Comparison of ENCODE assay signal across 9 cellular contexts in the genomic region with DNA sequence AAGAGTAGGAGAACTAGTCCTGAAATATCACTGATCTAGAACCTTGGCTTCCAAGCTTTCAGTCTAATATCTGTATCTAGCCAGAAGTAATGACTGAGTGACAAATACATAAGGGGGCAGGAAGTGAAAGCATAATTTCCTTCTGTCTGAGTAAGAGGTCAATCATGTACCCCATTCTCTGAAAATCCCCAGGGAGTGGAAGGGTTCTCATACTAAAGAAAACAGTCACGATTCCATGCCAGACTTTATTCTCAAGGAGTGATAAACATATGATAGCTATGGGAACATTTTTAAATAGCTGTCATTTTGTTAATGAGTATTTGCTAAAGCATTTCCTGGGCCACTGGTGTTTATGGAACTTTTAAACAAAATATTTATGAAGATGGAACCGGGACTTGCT.
DNase-seq lines count a peak whose midpoint lies in the region; ATAC-seq, FAIRE-seq and TF ChIP-seq lines count a peak whose summit lies in the region.
"Had no signal": no experiment of that assay in that cellular context is flagged by ENCODE, and none has a peak within 500 bp of the region (broad histone marks: within the 10 kb centered on the region; RNA-seq: fewer than 3 reads in every experiment).

No MANE protein-coding gene starts in this region.

- H3K27me3 ChIP-seq in liver (ENCODE audit: control insufficient read depth in 4 of 4, insufficient read depth in 4 of 4, low read length in 3 of 4) (no peaks in the 10 kb centered on the region), HepG2 (ENCODE audit: control insufficient read depth in 1 of 2, insufficient read depth in 2 of 2, low read length in 2 of 2) (no peaks in the 10 kb centered on the region), PC-3 (ENCODE audit: low read length) (no peaks in the 10 kb centered on the region), tibial artery (no peaks in the 10 kb centered on the region), MG63 (no peaks in the 10 kb centered on the region), testis (no peaks in the 10 kb centered on the region)
- H3K27me3 ChIP-seq: BLaER1 had no signal

- H3F3A ChIP-seq in PC-3 (ENCODE audit: low read length, unreplicated experiment): no peaks in the 10 kb centered on the region

- H3K9me3 ChIP-seq in liver (ENCODE audit: control insufficient read depth in 4 of 4, low read length in 3 of 4) (no peaks in the 10 kb centered on the region), HepG2 (ENCODE audit: low read length) (no peaks in the 10 kb centered on the region), PC-3 (ENCODE audit: low read length) (no peaks in the 10 kb centered on the region), tibial artery (no peaks in the 10 kb centered on the region), MG63 (no peaks in the 10 kb centered on the region), testis (no peaks in the 10 kb centered on the region)
- H3K9me3 ChIP-seq: BLaER1 had no signal

- CTCF ChIA-PET in HepG2 (lab: Yijun Ruan, JAX; ENCODE audit: low intra/inter-chr PET ratio, low total read pairs) (no interaction called here), PC-3 (lab: Charles Lee) (no interaction called here)

- TF ChIP-seq CTCF in liver (IDR thresholded peaks at IDR 0.05; ENCODE audit: low read depth, low read length, missing input control) (no peak), HepG2 (CRISPR knock-in tag; IDR thresholded peaks at IDR 0.05) (no peak), PC-3 (conservative IDR thresholded peaks at IDR 0.05; ENCODE audit: low read depth, low read length) (no peak), tibial artery (IDR thresholded peaks at IDR 0.05) (no peak), lower leg skin (IDR thresholded peaks at IDR 0.05) (no peak), testis (IDR thresholded peaks at IDR 0.05) (no peak)

- H3K9ac ChIP-seq in liver (ENCODE audit: low read depth in 1 of 2, low read length in 2 of 2) (no peak overlapping the region), HepG2 (ENCODE audit: insufficient read depth, low read depth, low read length) (no peak overlapping the region), PC-3 (ENCODE audit: low read length) (peak overlapping the region; percentile 53)
- H3K9ac ChIP-seq: BLaER1 had no signal

- POLR2A ChIA-PET in HepG2 (lab: Yijun Ruan, JAX): no interaction called here
- POLR2A ChIA-PET in PC-3 (lab: Charles Lee; ENCODE audit: unreplicated experiment): no interaction called here

- intact Hi-C loops in HepG2 (cut with micrococcal nuclease; ENCODE audit: unreplicated experiment): loop anchor here (10.0 kb wide), 1 partner anchor 431 kb away; no protein-coding TSS in a partner anchor
- intact Hi-C loops in PC-3 (cut with micrococcal nuclease): no loop called here
- intact Hi-C loops in tibial artery (cut with DNase I; ENCODE audit: low total_unique reads): no loop called here
- intact Hi-C loops in lower leg skin (cut with DNase I; ENCODE audit: low total_unique reads): no loop called here
- intact Hi-C loops in testis (cut with DNase I; ENCODE audit: low total_unique reads): no loop called here

- no peak for TF ChIP-seq POLR2A in HepG2 (IDR thresholded peaks at IDR 0.05; ENCODE audit: insufficient read depth in 1 of 2, low read depth in 2 of 2, low read length in 2 of 2)
- no peak for TF ChIP-seq POLR2A in lower leg skin (IDR thresholded peaks at IDR 0.05)
- TF ChIP-seq POLR2A in testis (IDR thresholded peaks at IDR 0.05): no peak

- H2AFZ ChIP-seq in HepG2 (ENCODE audit: low read length) (no peak overlapping the region), PC-3 (ENCODE audit: low read length) (no peak overlapping the region)

- H3K4me1 ChIP-seq in liver (ENCODE audit: control insufficient read depth in 4 of 4, insufficient read depth in 4 of 4, low read length in 3 of 4) (peaks cover 0 to 5% (median 1%) of the 10 kb centered on the region in 4 donors), HepG2 (ENCODE audit: insufficient read depth, low read length) (no peaks in the 10 kb centered on the region), PC-3 (ENCODE audit: insufficient read depth, low read length) (peaks cover 61% of the 10 kb centered on the region), tibial artery (peaks cover 0 to 91% (median 4%) of the 10 kb centered on the region in 4 donors), testis (no peaks in the 10 kb centered on the region)
- H3K4me1 ChIP-seq: BLaER1 had no signal

- TF ChIP-seq EP300 in HepG2 (IDR thresholded peaks at IDR 0.05; ENCODE audit: low read depth in 2 of 2, low read length in 2 of 2): no peak
- TF ChIP-seq EP300 in HepG2 (CRISPR knock-in tag; IDR thresholded peaks at IDR 0.05; ENCODE audit: borderline replicate concordance): no peak

- no TSS peak for BruUV-seq in HepG2 (replicated peaks; lab: Mats Ljungman, UMichigan)
- no TSS peak for BruUV-seq in PC-3 (replicated peaks; lab: Mats Ljungman, UMichigan)

- H3K79me2 ChIP-seq in HepG2 (ENCODE audit: insufficient read depth, low read length): no peaks in the 10 kb centered on the region
- peaks cover 27% of the 10 kb centered on the region for H3K79me2 ChIP-seq in PC-3 (ENCODE audit: low read length)

- TF ChIP-seq RAD21 in liver (IDR thresholded peaks at IDR 0.05): no peak
- TF ChIP-seq RAD21 in HepG2 (CRISPR knock-in tag; IDR thresholded peaks at IDR 0.05): no peak

- WGBS in liver: 83% methylated on average over 2 of the region's 2 CpGs
- WGBS in HepG2 (ENCODE audit: low lambda C conversion rate): 25% methylated on average over 2 of the region's 2 CpGs
- 55 to 66% methylated on average over 2 of the region's 2 CpGs for whole genome bisulfite sequencing in lower leg skin, 2 donors
- WGBS in testis, 2 donors: 51 to 63% methylated on average over 2 of the region's 2 CpGs

- H3K36me3 ChIP-seq in liver (ENCODE audit: control insufficient read depth in 4 of 4, insufficient read depth in 3 of 4, low read depth in 1 of 4, low read length in 3 of 4) (no peaks in the 10 kb centered on the region), HepG2 (replicated peaks in 1 of 2; ENCODE audit: control insufficient read depth in 1 of 2, insufficient read depth in 2 of 2, low read length in 2 of 2) (no peaks in the 10 kb centered on the region), PC-3 (ENCODE audit: low read depth, low read length) (no peaks in the 10 kb centered on the region), tibial artery (no peaks in the 10 kb centered on the region), MG63 (no peaks in the 10 kb centered on the region), testis (ENCODE audit: low read depth, missing control alignments) (no peaks in the 10 kb centered on the region)
- H3K36me3 ChIP-seq: BLaER1 had no signal

- no peaks in the 10 kb centered on the region for H4K20me1 ChIP-seq in HepG2 (ENCODE audit: insufficient read depth, low read length)
- no peaks in the 10 kb centered on the region for H4K20me1 ChIP-seq in PC-3 (ENCODE audit: low read length)
- H4K20me1 ChIP-seq: BLaER1 had no signal

- DNase-seq in HepG2 (ENCODE audit: low spot score) (no peak), PC-3 (peak; percentile 63), fibroblast of the conjunctiva (ENCODE audit: low read depth) (peak; percentile 70), tibial artery (no peak), MG63 (no peak), lower leg skin (ENCODE audit: low spot score in 2 of 2) (no peak), testis (no peak)

- H3K4me2 ChIP-seq in HepG2 (ENCODE audit: low read depth, low read length) (no peak overlapping the region), PC-3 (ENCODE audit: low read length) (peak overlapping the region; percentile 38)
- H3K4me2 ChIP-seq: BLaER1 had no signal

- no peaks in the 10 kb centered on the region for H3K9me2 ChIP-seq in PC-3 (replicated peaks; ENCODE audit: low read length)

- no peak overlapping the region for H3K4me3 ChIP-seq in liver (ENCODE audit: low read depth in 1 of 3, low read length in 3 of 3)
- H3K4me3 ChIP-seq in HepG2 (replicated peaks in 1 of 3; ENCODE audit: insufficient read depth in 1 of 3, low read depth in 2 of 3, low read length in 3 of 3): no peak overlapping the region
- H3K4me3 ChIP-seq in PC-3 (ENCODE audit: low read length): no peak overlapping the region
- no peak overlapping the region for H3K4me3 ChIP-seq in tibial artery
- no peak overlapping the region for H3K4me3 ChIP-seq in MG63
- H3K4me3 ChIP-seq in lower leg skin (ENCODE audit: low read depth, poor library complexity, severe bottlenecking): no peak overlapping the region
- no peak overlapping the region for H3K4me3 ChIP-seq in testis
- H3K4me3 ChIP-seq: BLaER1 had no signal

- ATAC-seq in HepG2 (no peak), PC-3 (no peak)

- in situ Hi-C loops in HepG2 (cut with HindIII; ENCODE audit: extremely low pct_ligation_motif_present, low pct_unique_long_range_greater_than_20kb): no loop called here

- no peak for FAIRE-seq in HepG2 (lab: Jason Lieb, UNC)

- no peak overlapping the region for H3K27ac ChIP-seq in liver (ENCODE audit: low read depth in 1 of 2, low read length in 2 of 2)
- no peak overlapping the region for H3K27ac ChIP-seq in HepG2 (ENCODE audit: extremely low read length, insufficient read depth, low read length)
- peak overlapping the region; percentile 86 for H3K27ac ChIP-seq in PC-3 (ENCODE audit: low read length)
- peak overlapping the region; percentile 5 to 43 for H3K27ac ChIP-seq in tibial artery
- no peak overlapping the region for H3K27ac ChIP-seq in testis
- H3K27ac ChIP-seq: BLaER1 had no signal

TF ChIP-seq in liver, 16 proteins besides CTCF, POLR2A, EP300 and RAD21:
- no peak for TF ChIP-seq EGR1 (IDR thresholded peaks at IDR 0.05; ENCODE audit: low read depth in 2 of 2)
- TF ChIP-seq NR2F2 (IDR thresholded peaks at IDR 0.05): peak; percentile 45
- no peak for TF ChIP-seq YY1 (IDR thresholded peaks at IDR 0.05)

TF ChIP-seq in HepG2, 621 proteins besides CTCF, POLR2A, EP300 and RAD21 (continues in another document):
- TF ChIP-seq ZNF570 (CRISPR knock-in tag; IDR thresholded peaks at IDR 0.05; ENCODE audit: borderline replicate concordance): no peak
- no peak for TF ChIP-seq DPF2 (CRISPR knock-in tag; IDR thresholded peaks at IDR 0.05; ENCODE audit: borderline replicate concordance, low read depth)
- TF ChIP-seq HMGA1 (CRISPR knock-in tag; conservative IDR thresholded peaks at IDR 0.05): no peak
- TF ChIP-seq ZSCAN9 (CRISPR knock-in tag; IDR thresholded peaks at IDR 0.05; ENCODE audit: borderline replicate concordance): no peak
- TF ChIP-seq ZNF207 (IDR thresholded peaks at IDR 0.05; ENCODE audit: borderline replicate concordance): no peak
- TF ChIP-seq GATAD1 (CRISPR knock-in tag; IDR thresholded peaks at IDR 0.05): no peak
- TF ChIP-seq ATF2 (CRISPR knock-in tag; IDR thresholded peaks at IDR 0.05): no peak
- TF ChIP-seq ZNF460 (CRISPR knock-in tag; IDR thresholded peaks at IDR 0.05; ENCODE audit: borderline replicate concordance): no peak

Comparison
In these comparisons a context has a peak if more than half of its experiments do, and no peak if none do; other contexts are left out.
1. H3K27ac ChIP-seq: peak in PC-3 (single experiment) and tibial artery (2 of 2); none in liver (0 of 2), HepG2 (single experiment) and testis (0 of 2).
2. DNase-seq: peak in PC-3 (single experiment) and fibroblast of the conjunctiva (single experiment); none in HepG2 (single experiment), tibial artery (0 of 2), MG63 (single experiment), lower leg skin (0 of 2) and testis (single experiment).